Comparison of ENCODE assay signal across 6 cellular contexts in the genomic region with DNA sequence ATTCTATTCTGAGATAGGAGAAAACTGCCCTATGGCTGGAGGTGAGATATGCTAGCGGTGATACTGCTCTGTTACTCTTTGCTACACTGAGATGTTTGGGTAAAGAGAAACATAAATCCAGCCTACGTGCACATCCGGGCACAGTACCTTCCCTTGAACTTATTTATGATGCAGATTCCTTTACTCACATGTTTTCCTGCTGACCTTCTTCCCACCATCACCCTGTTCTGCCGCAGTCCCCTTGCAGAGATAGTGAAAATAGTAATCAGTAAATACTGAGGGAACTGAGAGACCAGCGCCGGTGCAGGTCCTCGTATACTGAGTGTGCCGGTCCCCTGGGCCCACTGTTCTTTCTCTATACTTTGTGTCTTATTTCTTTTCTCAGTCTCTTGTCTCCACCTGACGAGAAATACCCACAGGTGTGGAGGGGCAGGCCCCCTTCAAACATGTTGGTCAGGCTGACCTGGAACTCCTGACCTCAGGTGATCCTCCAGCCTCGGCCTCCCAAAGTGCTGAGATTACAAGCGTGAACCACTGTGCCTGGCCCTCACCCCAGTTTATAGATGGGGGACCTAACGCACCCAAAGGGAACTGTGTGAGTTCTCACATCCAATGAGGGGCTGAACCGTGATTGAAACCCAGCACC. TPM values are rescaled to one million over a fixed set of nuclear protein-coding genes. Genes with fewer than 3 reads are reported as not detected.
DNase-seq lines count a peak whose midpoint lies in the region; ATAC-seq and TF ChIP-seq lines count a peak whose summit lies in the region.
"Not testable (repeated sequence)": the region's sequence is repeated elsewhere in the genome, so short reads cannot be mapped to it uniquely, and the experiment has no call there.

No MANE protein-coding gene starts in this region.

- H3K36me3 Mint-ChIP-seq in CD4-positive, alpha-beta memory T cell, result peaks cover 0 to 12% of the 10 kb centered on the region in 2 donors
- not testable (repeated sequence) for H3K36me3 Mint-ChIP-seq in T-helper 2 cell treated with Interferon-gamma antibody and Interleukin-4, amounts not matched to agents 5 μg/mL and 100 μg/mL, for 36 hours (ENCODE audit: low read depth); activated naive CD4-positive, alpha-beta T cell treated with anti-CD3 and anti-CD28 coated beads, Interleukin-2, amount 50 U/mL, for 72 hours; stimulated activated naive CD8-positive, alpha-beta T cell treated with anti-CD3 and anti-CD28 coated beads, Interleukin-15, Interleukin-2, amounts not matched to agents 100 ng/mL and 50 ng/mL, for 24 hours (ENCODE audit: low read depth)

- peak overlapping the region in 1 of 2 donors; percentile 34 for H3K4me3 ChIP-seq in CD4-positive, alpha-beta memory T cell (ENCODE audit: low read length in 2 of 2)
- peak overlapping the region; percentile 15 for H3K4me3 ChIP-seq in fibroblast of villous mesenchyme (ENCODE audit: low read depth, low read length)
- H3K4me3 ChIP-seq in mucosa of rectum (ENCODE audit: low read length in 2 of 2), result peak overlapping the region in 1 of 2 donors; percentile 17

- TF ChIP-seq CTCF in fibroblast of villous mesenchyme (IDR thresholded peaks at IDR 0.05; ENCODE audit: insufficient read depth, low read depth, low read length), result not testable (repeated sequence)

- peak overlapping the region; percentile 67 for H3K27ac ChIP-seq in CD4-positive, alpha-beta memory T cell (ENCODE audit: low read depth, low read length)
- H3K27ac ChIP-seq in mucosa of rectum (ENCODE audit: low read depth in 2 of 2, low read length in 2 of 2), result peak overlapping the region; percentile 22 to 52

- H3K4me1 ChIP-seq in CD4-positive, alpha-beta memory T cell (ENCODE audit: insufficient read depth, low read length), result peaks cover 45% of the 10 kb centered on the region
- H3K4me1 ChIP-seq in mucosa of rectum (ENCODE audit: control insufficient read depth in 2 of 2, insufficient read depth in 2 of 2, low read length in 2 of 2), result peaks cover 23 to 24% of the 10 kb centered on the region in 2 donors

- H3K9me3 ChIP-seq in CD4-positive, alpha-beta memory T cell (ENCODE audit: control insufficient read depth in 1 of 2, low read length in 2 of 2); mucosa of rectum (ENCODE audit: control insufficient read depth in 2 of 2, low read length in 2 of 2): not testable (repeated sequence)

- POLR2A ChIA-PET in CD4-positive, alpha-beta memory T cell (lab: Charles Lee; ENCODE audit: partially characterized antibody), result interaction anchor here (1.0 to 10.2 kb wide), 8 partner anchors 15 to 102 kb away, joined by 3 to 171 read pairs (median 18); partner anchors contain the start of genes MALAT1, MAP3K11, NEAT1 and PCNX3

- H3K4me3 Mint-ChIP-seq in CD4-positive, alpha-beta memory T cell, result peak overlapping the region; percentile 54 to 92 (median 84)
- H3K4me3 Mint-ChIP-seq in T-helper 2 cell treated with Interferon-gamma antibody and Interleukin-4, amounts not matched to agents 5 μg/mL and 100 μg/mL, for 36 hours, result peak overlapping the region; percentile 58
- H3K4me3 Mint-ChIP-seq in stimulated activated naive CD8-positive, alpha-beta T cell treated with anti-CD3 and anti-CD28 coated beads, Interleukin-15, Interleukin-2, amounts not matched to agents 100 ng/mL and 50 ng/mL, for 24 hours, result peak overlapping the region; percentile 75

- intact Hi-C loops in CD4-positive, alpha-beta memory T cell (cut with micrococcal nuclease), result not testable (repeated sequence)

- peak; percentile 4 to 12 for ATAC-seq in activated naive CD4-positive, alpha-beta T cell treated with anti-CD3 and anti-CD28 coated beads, Interleukin-2, amount 50 U/mL, for 72 hours

- not testable (repeated sequence) for H3K36me3 ChIP-seq in CD4-positive, alpha-beta memory T cell (ENCODE audit: insufficient read depth, low read length)
- peaks cover 9 to 13% of the 10 kb centered on the region in 2 donors for H3K36me3 ChIP-seq in mucosa of rectum (ENCODE audit: control insufficient read depth in 2 of 2, insufficient read depth in 2 of 2, low read length in 2 of 2)

- H3K9me3 Mint-ChIP-seq in CD4-positive, alpha-beta memory T cell; T-helper 2 cell treated with Interferon-gamma antibody and Interleukin-4, amounts not matched to agents 5 μg/mL and 100 μg/mL, for 36 hours; activated naive CD4-positive, alpha-beta T cell treated with anti-CD3 and anti-CD28 coated beads, Interleukin-2, amount 50 U/mL, for 72 hours; stimulated activated naive CD8-positive, alpha-beta T cell treated with anti-CD3 and anti-CD28 coated beads, Interleukin-15, Interleukin-2, amounts not matched to agents 100 ng/mL and 50 ng/mL, for 24 hours: not testable (repeated sequence)

- H3K9ac ChIP-seq in mucosa of rectum (ENCODE audit: low read depth in 1 of 2, low read length in 2 of 2), result not testable (repeated sequence)

- not testable (repeated sequence) for H3K27me3 ChIP-seq in CD4-positive, alpha-beta memory T cell (ENCODE audit: insufficient read depth, low read length); mucosa of rectum (ENCODE audit: control insufficient read depth in 2 of 2, insufficient read depth in 2 of 2, low read length in 2 of 2)

- H3K27me3 Mint-ChIP-seq in CD4-positive, alpha-beta memory T cell; T-helper 2 cell treated with Interferon-gamma antibody and Interleukin-4, amounts not matched to agents 5 μg/mL and 100 μg/mL, for 36 hours (ENCODE audit: low read depth); stimulated activated naive CD8-positive, alpha-beta T cell treated with anti-CD3 and anti-CD28 coated beads, Interleukin-15, Interleukin-2, amounts not matched to agents 100 ng/mL and 50 ng/mL, for 24 hours: not testable (repeated sequence)

- H3K4me1 Mint-ChIP-seq in CD4-positive, alpha-beta memory T cell, result peaks cover 29 to 54% (median 41%) of the 10 kb centered on the region in 4 donors
- H3K4me1 Mint-ChIP-seq in T-helper 2 cell treated with Interferon-gamma antibody and Interleukin-4, amounts not matched to agents 5 μg/mL and 100 μg/mL, for 36 hours (ENCODE audit: low read depth), result peaks cover 32% of the 10 kb centered on the region
- peaks cover 49% of the 10 kb centered on the region for H3K4me1 Mint-ChIP-seq in stimulated activated naive CD8-positive, alpha-beta T cell treated with anti-CD3 and anti-CD28 coated beads, Interleukin-15, Interleukin-2, amounts not matched to agents 100 ng/mL and 50 ng/mL, for 24 hours (ENCODE audit: low read depth)

- peak in 4 of 5 donors; percentile 37 to 47 (median 42) for DNase-seq in CD4-positive, alpha-beta memory T cell
- not testable (repeated sequence) for DNase-seq in T-helper 2 cell treated with Interferon-gamma antibody and Interleukin-4, amounts not matched to agents 5 μg/mL and 100 μg/mL, for 36 hours (ENCODE audit: low spot score); activated naive CD4-positive, alpha-beta T cell treated with anti-CD3 and anti-CD28 coated beads, Interleukin-2, amount 50 U/mL, for 72 hours (ENCODE audit: low spot score in 2 of 2); fibroblast of villous mesenchyme (ENCODE audit: low read depth)

- CTCF ChIA-PET in CD4-positive, alpha-beta memory T cell (lab: Charles Lee; ENCODE audit: partially characterized antibody), result interaction anchor here (1.1 to 1.5 kb wide), 2 partner anchors 12 to 15 kb away, joined by 3 to 5 read pairs; no protein-coding TSS in a partner anchor

- H3K27ac Mint-ChIP-seq in CD4-positive, alpha-beta memory T cell, result peak overlapping the region; percentile 81 to 98 (median 94)
- peak overlapping the region; percentile 73 for H3K27ac Mint-ChIP-seq in T-helper 2 cell treated with Interferon-gamma antibody and Interleukin-4, amounts not matched to agents 5 μg/mL and 100 μg/mL, for 36 hours
- peak overlapping the region; percentile 73 to 85 for H3K27ac Mint-ChIP-seq in activated naive CD4-positive, alpha-beta T cell treated with anti-CD3 and anti-CD28 coated beads, Interleukin-2, amount 50 U/mL, for 72 hours
- H3K27ac Mint-ChIP-seq in stimulated activated naive CD8-positive, alpha-beta T cell treated with anti-CD3 and anti-CD28 coated beads, Interleukin-15, Interleukin-2, amounts not matched to agents 100 ng/mL and 50 ng/mL, for 24 hours, result peak overlapping the region; percentile 78

RNA-seq across cellular contexts. Expression of gene SCYL1, which starts 1.4 kb away (rescaled TPM):
- total RNA-seq in CD4-positive, alpha-beta memory T cell, result 10 to 100 TPM; 72.5 to 81.3 TPM
- 10 to 100 TPM; 22.9 to 40.8 TPM for polyA plus RNA-seq in CD4-positive, alpha-beta memory T cell
- total RNA-seq in activated naive CD4-positive, alpha-beta T cell treated with anti-CD3 and anti-CD28 coated beads, Interleukin-2, amount 50 U/mL, for 72 hours, result 10 to 100 TPM; 74.3 to 93.2 TPM
- 125 and 135 TPM in 2 replicates for total RNA-seq in fibroblast of villous mesenchyme

RNA-seq across cellular contexts. Expression of gene MALAT1, which starts 24.6 kb away (rescaled TPM):
- over 10,000 TPM; 29,058 to 29,932 TPM for total RNA-seq in CD4-positive, alpha-beta memory T cell
- 1,000 to 10,000 TPM; 2,969 to 3,488 TPM for polyA plus RNA-seq in CD4-positive, alpha-beta memory T cell
- over 10,000 TPM in 1 of 2 donors, 1,000 to 10,000 TPM in 1; 7,127 to 16,609 TPM for total RNA-seq in activated naive CD4-positive, alpha-beta T cell treated with anti-CD3 and anti-CD28 coated beads, Interleukin-2, amount 50 U/mL, for 72 hours
- total RNA-seq in fibroblast of villous mesenchyme, result 12,351 and 16,563 TPM in 2 replicates

RNA-seq across cellular contexts. Expression of gene LTBP3, which starts 34.7 kb away (rescaled TPM):
- total RNA-seq in CD4-positive, alpha-beta memory T cell, result 100 to 1,000 TPM; 201 to 211 TPM
- 10 to 100 TPM in 1 of 2 donors, 1 to 10 TPM in 1; 9.0 to 23.6 TPM for polyA plus RNA-seq in CD4-positive, alpha-beta memory T cell
- 10 to 100 TPM; 66.6 to 90.4 TPM for total RNA-seq in activated naive CD4-positive, alpha-beta T cell treated with anti-CD3 and anti-CD28 coated beads, Interleukin-2, amount 50 U/mL, for 72 hours
- 23.7 and 24.2 TPM in 2 replicates for total RNA-seq in fibroblast of villous mesenchyme

RNA-seq across cellular contexts. Expression of gene ZNRD2, which starts 46.8 kb away (rescaled TPM):
- 10 to 100 TPM; 24.6 to 27.5 TPM for total RNA-seq in CD4-positive, alpha-beta memory T cell
- 10 to 100 TPM; 70.1 to 74.9 TPM for polyA plus RNA-seq in CD4-positive, alpha-beta memory T cell
- total RNA-seq in activated naive CD4-positive, alpha-beta T cell treated with anti-CD3 and anti-CD28 coated beads, Interleukin-2, amount 50 U/mL, for 72 hours, result 10 to 100 TPM; 35.9 to 44.3 TPM
- total RNA-seq in fibroblast of villous mesenchyme, result 31.1 and 49.6 TPM in 2 replicates

RNA-seq across cellular contexts. Expression of gene FAM89B, which starts 48.9 kb away (rescaled TPM):
- 10 to 100 TPM; 68.9 to 71.4 TPM for total RNA-seq in CD4-positive, alpha-beta memory T cell
- 100 to 1,000 TPM; 130 to 164 TPM for polyA plus RNA-seq in CD4-positive, alpha-beta memory T cell
- total RNA-seq in activated naive CD4-positive, alpha-beta T cell treated with anti-CD3 and anti-CD28 coated beads, Interleukin-2, amount 50 U/mL, for 72 hours, result 10 to 100 TPM; 32.6 to 47.1 TPM
- total RNA-seq in fibroblast of villous mesenchyme, result 19.0 and 27.4 TPM in 2 replicates
